Comparison of ENCODE assay signal across 12 cellular contexts in the genomic region with DNA sequence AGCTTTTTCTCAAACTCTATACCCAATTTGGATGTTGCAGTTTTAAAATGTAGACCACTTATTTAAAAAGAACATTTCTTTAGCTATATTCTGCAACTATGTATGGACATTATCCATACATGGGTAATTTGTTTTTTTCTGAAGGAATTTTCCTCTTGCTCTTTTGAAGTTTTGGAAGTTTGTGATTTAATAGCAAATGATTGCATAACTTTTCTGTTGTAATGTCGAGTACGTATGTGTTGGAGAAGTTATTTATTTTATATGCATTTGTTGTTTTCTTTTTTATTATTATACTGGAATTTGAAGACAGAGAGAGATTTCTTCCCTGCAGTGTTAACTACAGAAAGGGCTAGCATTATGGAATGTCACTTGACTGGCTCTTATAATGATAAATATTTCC.
A peak's percentile ranks its signal among the peaks of the same experiment; 100 is the strongest.
DNase-seq lines count a peak whose midpoint lies in the region; ATAC-seq, FAIRE-seq and TF ChIP-seq lines count a peak whose summit lies in the region.
"Had no signal": no experiment of that assay in that cellular context is flagged by ENCODE, and none has a peak within 500 bp of the region (broad histone marks: within the 10 kb centered on the region; RNA-seq: fewer than 3 reads in every experiment).

No MANE protein-coding gene starts in this region.

- POLR2A ChIA-PET in K562 (lab: Yijun Ruan, JAX): no interaction called here
- POLR2A ChIA-PET in Caco-2 (lab: Charles Lee): no interaction called here

- no peak for TF ChIP-seq POLR2A in K562 (conservative IDR thresholded peaks at IDR 0.05)

- no peak overlapping the region for H3K4me3 Mint-ChIP-seq in Caco-2 (ENCODE audit: unreplicated experiment)
- H3K4me3 Mint-ChIP-seq: CD4-positive, alpha-beta memory T cell had no signal

- no peak for TF ChIP-seq CTCF in K562 (IDR thresholded peaks at IDR 0.05 in 2 of 3, conservative IDR thresholded peaks at IDR 0.05 in 1 of 3; ENCODE audit: insufficient read depth in 2 of 3, low read depth in 1 of 3, low read length in 3 of 3)
- TF ChIP-seq CTCF in Caco-2 (IDR thresholded peaks at IDR 0.05; ENCODE audit: insufficient read depth in 1 of 2, low read depth in 1 of 2, low read length in 1 of 2, severe bottlenecking in 1 of 2, unreplicated experiment in 1 of 2): no peak
- TF ChIP-seq CTCF in mucosa of descending colon (IDR thresholded peaks at IDR 0.05): no peak

- FAIRE-seq in K562 (lab: Jason Lieb, UNC): no peak

- H3K9me3 ChIP-seq in HUES64 (ENCODE audit: insufficient read depth, low read depth, low read length): no peaks in the 10 kb centered on the region
- no peaks in the 10 kb centered on the region for H3K9me3 ChIP-seq in K562 (replicated peaks; ENCODE audit: control insufficient read depth, insufficient read depth, low read depth, low read length)
- no peaks in the 10 kb centered on the region for H3K9me3 ChIP-seq in iPS-18a (ENCODE audit: control insufficient read depth, low read depth, low read length)
- H3K9me3 ChIP-seq in Caco-2: no peaks in the 10 kb centered on the region
- H3K9me3 ChIP-seq in mucosa of descending colon: no peaks in the 10 kb centered on the region
- H3K9me3 ChIP-seq: HAP-1 had no signal

- H3K27me3 Mint-ChIP-seq in Caco-2 (ENCODE audit: insufficient read depth, unreplicated experiment): peaks cover 4% of the 10 kb centered on the region

- no peaks in the 10 kb centered on the region for H3K4me1 Mint-ChIP-seq in Caco-2 (ENCODE audit: low read depth, unreplicated experiment)
- H3K4me1 Mint-ChIP-seq: CD4-positive, alpha-beta memory T cell had no signal

- no peaks in the 10 kb centered on the region for H4K20me1 ChIP-seq in K562 (replicated peaks; ENCODE audit: control insufficient read depth, insufficient read depth, low read length)

- no peak overlapping the region for H3K27ac Mint-ChIP-seq in Caco-2 (ENCODE audit: unreplicated experiment)
- H3K27ac Mint-ChIP-seq: CD4-positive, alpha-beta memory T cell had no signal

- H3K4me3 ChIP-seq in HUES64 (ENCODE audit: low read length) (no peak overlapping the region), K562 (no peak overlapping the region), iPS-18a (ENCODE audit: low read length) (peak overlapping the region; percentile 22), Caco-2 (ENCODE audit: low read depth, low read length) (no peak overlapping the region), mucosa of descending colon (no peak overlapping the region)
- H3K4me3 ChIP-seq: GM23248, HAP-1 had no signal

- DNase-seq in K562 (ENCODE audit: extremely low read depth in 1 of 4, low spot score in 3 of 4): no peak
- no peak for DNase-seq in stimulated activated naive CD8-positive, alpha-beta T cell treated with anti-CD3 and anti-CD28 coated beads, Interleukin-15, Interleukin-2, amounts not matched to agents 100 U/mL and 50 U/mL, for 24 hours
- DNase-seq in central memory CD4-positive, alpha-beta T cell: no peak
- DNase-seq in Caco-2: no peak
- DNase-seq in mucosa of descending colon: no peak
- DNase-seq: CD4-positive, alpha-beta memory T cell; DMS153; DND-41 had no signal

- WGBS in HUES64: 83% methylated on average over 2 of the region's 2 CpGs
- 9% methylated on average over 2 of the region's 2 CpGs for WGBS in K562 (ENCODE audit: insufficient coverage, low coverage, missing lambda C conversion rate)

- intact Hi-C loops in K562 (cut with micrococcal nuclease) (loop anchor here (1.0 to 5.0 kb wide), 4 partner anchors 317 to 727 kb away; no protein-coding TSS in a partner anchor), Caco-2 (cut with micrococcal nuclease; ENCODE audit: unreplicated experiment) (loop anchor here (1.0 to 10.0 kb wide), 6 partner anchors 91 to 729 kb away; a partner anchor contains a TSS), mucosa of descending colon (cut with DNase I, micrococcal nuclease) (no loop called here)

- H3K27ac ChIP-seq in HUES64 (ENCODE audit: low read depth, low read length) (peak overlapping the region; percentile 42; the same call in 1 of the 2 replicates), K562 (ENCODE audit: extremely low read depth, low read depth, low read length) (no peak overlapping the region), iPS-18a (ENCODE audit: low read length) (no peak overlapping the region)
- H3K27ac ChIP-seq: GM23248 had no signal

- BruUV-seq in K562 (replicated peaks; lab: Mats Ljungman, UMichigan): no TSS peak
- no TSS peak for BruUV-seq in Caco-2 (replicated peaks; lab: Mats Ljungman, UMichigan)

- H3K4me2 ChIP-seq in K562 (ENCODE audit: insufficient read depth, low read length): no peak overlapping the region

- H3K27me3 ChIP-seq in HUES64 (ENCODE audit: insufficient read depth, low read length): no peaks in the 10 kb centered on the region
- no peaks in the 10 kb centered on the region for H3K27me3 ChIP-seq in K562 (ENCODE audit: control insufficient read depth in 2 of 2, insufficient read depth in 2 of 2, low read length in 2 of 2)
- no peaks in the 10 kb centered on the region for H3K27me3 ChIP-seq in iPS-18a (ENCODE audit: control insufficient read depth, insufficient read depth, low read length)
- no peaks in the 10 kb centered on the region for H3K27me3 ChIP-seq in Caco-2 (replicated peaks; ENCODE audit: control insufficient read depth, insufficient read depth, low read length)

- in situ Hi-C loops in K562 (cut with MboI): loop anchor here (25.0 kb wide), 1 partner anchor 537 kb away; no protein-coding TSS in a partner anchor

- H3K4me1 ChIP-seq in HUES64 (ENCODE audit: insufficient read depth, low read length): peaks cover 35% of the 10 kb centered on the region
- no peaks in the 10 kb centered on the region for H3K4me1 ChIP-seq in K562 (replicated peaks in 1 of 2; ENCODE audit: control insufficient read depth in 2 of 2, insufficient read depth in 2 of 2, low read length in 2 of 2)
- H3K4me1 ChIP-seq in iPS-18a (ENCODE audit: control insufficient read depth, low read depth, low read length): peaks cover 31% of the 10 kb centered on the region
- no peaks in the 10 kb centered on the region for H3K4me1 ChIP-seq in Caco-2
- H3K4me1 ChIP-seq in mucosa of descending colon (ENCODE audit: low read depth): no peaks in the 10 kb centered on the region

- no peak overlapping the region for H2AFZ ChIP-seq in K562 (ENCODE audit: low read depth, low read length)

- H3K36me3 ChIP-seq in HUES64 (ENCODE audit: insufficient read depth, low read length): no peaks in the 10 kb centered on the region
- no peaks in the 10 kb centered on the region for H3K36me3 ChIP-seq in K562 (ENCODE audit: control insufficient read depth, insufficient read depth, low read length)
- H3K36me3 ChIP-seq in iPS-18a (ENCODE audit: control insufficient read depth, low read depth, low read length): no peaks in the 10 kb centered on the region
- no peaks in the 10 kb centered on the region for H3K36me3 ChIP-seq in Caco-2 (ENCODE audit: control insufficient read depth, insufficient read depth, low read length)
- no peaks in the 10 kb centered on the region for H3K36me3 ChIP-seq in mucosa of descending colon (ENCODE audit: low read depth)
- H3K36me3 ChIP-seq: HAP-1 had no signal

- no peaks in the 10 kb centered on the region for H3K79me2 ChIP-seq in K562 (ENCODE audit: control insufficient read depth, insufficient read depth, low read length)

- no peak for TF ChIP-seq EP300 in K562 (IDR thresholded peaks at IDR 0.05; ENCODE audit: low read length)

- H3K9ac ChIP-seq in HUES64 (ENCODE audit: low read depth, low read length) (no peak overlapping the region), K562 (ENCODE audit: insufficient read depth in 1 of 2, low read depth in 2 of 2, low read length in 2 of 2) (no peak overlapping the region), iPS-18a (ENCODE audit: low read length) (no peak overlapping the region)
- H3K9ac ChIP-seq: GM23248 had no signal

- no peak for ATAC-seq in K562
- no peak for ATAC-seq in stimulated activated naive CD8-positive, alpha-beta T cell treated with anti-CD3 and anti-CD28 coated beads, Interleukin-15, Interleukin-2, amounts not matched to agents 100 U/mL and 50 U/mL, for 24 hours
- ATAC-seq in mucosa of descending colon: no peak

- no peaks in the 10 kb centered on the region for H3K9me1 ChIP-seq in K562 (ENCODE audit: control insufficient read depth, insufficient read depth, low read length)

- CTCF ChIA-PET in K562 (lab: Yijun Ruan, JAX; ENCODE audit: low intra/inter-chr PET ratio): interaction anchor here (1.0 kb wide), 1 partner anchor 318 kb away, joined by 4 read pairs; no protein-coding TSS in a partner anchor
- CTCF ChIA-PET in Caco-2 (lab: Charles Lee): interaction anchor here (1.4 kb wide), 2 partner anchors 208 to 690 kb away, joined by 5 to 23 read pairs; a partner anchor contains a TSS

- H3K9me3 Mint-ChIP-seq in Caco-2 (ENCODE audit: unreplicated experiment): no peaks in the 10 kb centered on the region
- H3K9me3 Mint-ChIP-seq: CD4-positive, alpha-beta memory T cell had no signal

- no peaks in the 10 kb centered on the region for H3K36me3 Mint-ChIP-seq in Caco-2 (ENCODE audit: insufficient read depth, unreplicated experiment)
- H3K36me3 Mint-ChIP-seq: CD4-positive, alpha-beta memory T cell had no signal

- no peak for TF ChIP-seq RAD21 in K562 (CRISPR knock-in tag; conservative IDR thresholded peaks at IDR 0.05 in 1 of 2, IDR thresholded peaks at IDR 0.05 in 1 of 2)

TF ChIP-seq in K562, 482 proteins besides CTCF, POLR2A, EP300 and RAD21 (continues in another document):
- TF ChIP-seq NCOR1 (IDR thresholded peaks at IDR 0.05) (no peak), CEBPB (tag; IDR thresholded peaks at IDR 0.05) (0 out of 2 replicates have a peak, but pooled peaks have one; percentile 23), SRSF7 (optimal IDR thresholded peaks at IDR 0.05; ENCODE audit: low read depth, low read length) (no peak)
- TF ChIP-seq, protein P1, sequence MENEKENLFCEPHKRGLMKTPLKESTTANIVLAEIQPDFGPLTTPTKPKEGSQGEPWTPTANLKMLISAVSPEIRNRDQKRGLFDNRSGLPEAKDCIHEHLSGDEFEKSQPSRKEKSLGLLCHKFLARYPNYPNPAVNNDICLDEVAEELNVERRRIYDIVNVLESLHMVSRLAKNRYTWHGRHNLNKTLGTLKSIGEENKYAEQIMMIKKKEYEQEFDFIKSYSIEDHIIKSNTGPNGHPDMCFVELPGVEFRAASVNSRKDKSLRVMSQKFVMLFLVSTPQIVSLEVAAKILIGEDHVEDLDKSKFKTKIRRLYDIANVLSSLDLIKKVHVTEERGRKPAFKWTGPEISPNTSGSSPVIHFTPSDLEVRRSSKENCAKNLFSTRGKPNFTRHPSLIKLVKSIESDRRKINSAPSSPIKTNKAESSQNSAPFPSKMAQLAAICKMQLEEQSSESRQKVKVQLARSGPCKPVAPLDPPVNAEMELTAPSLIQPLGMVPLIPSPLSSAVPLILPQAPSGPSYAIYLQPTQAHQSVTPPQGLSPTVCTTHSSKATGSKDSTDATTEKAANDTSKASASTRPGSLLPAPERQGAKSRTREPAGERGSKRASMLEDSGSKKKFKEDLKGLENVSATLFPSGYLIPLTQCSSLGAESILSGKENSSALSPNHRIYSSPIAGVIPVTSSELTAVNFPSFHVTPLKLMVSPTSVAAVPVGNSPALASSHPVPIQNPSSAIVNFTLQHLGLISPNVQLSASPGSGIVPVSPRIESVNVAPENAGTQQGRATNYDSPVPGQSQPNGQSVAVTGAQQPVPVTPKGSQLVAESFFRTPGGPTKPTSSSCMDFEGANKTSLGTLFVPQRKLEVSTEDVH (IDR thresholded peaks at IDR 0.05; ENCODE audit: low read depth, partially characterized antibody): no peak

Comparison
In these comparisons a context has a peak if more than half of its experiments do, and no peak if none do; other contexts are left out.
1. intact Hi-C loops: an anchor here in K562 (1.0 to 5.0 kb wide) and Caco-2 (1.0 to 10.0 kb wide); none called in mucosa of descending colon.